ENCODE assay signal across 19 cellular contexts in genomic region chr6:14119764-14120163, GRCh38. TPM values are rescaled to one million over a fixed set of nuclear protein-coding genes. Genes with fewer than 3 reads are reported as not detected.
DNase-seq lines count a peak whose midpoint lies in the region; ATAC-seq and TF ChIP-seq lines count a peak whose summit lies in the region.
"Had no signal": no experiment of that assay in that cellular context is flagged by ENCODE, and none has a peak within 500 bp of the region (broad histone marks: within the 10 kb centered on the region; RNA-seq: fewer than 3 reads in every experiment).

No MANE protein-coding gene starts in this region.

- H3K4me1 Mint-ChIP-seq in activated CD4-positive, alpha-beta T cell treated with anti-CD3 and anti-CD28 coated beads, Interleukin-2, amount 10 ng/mL, durations not matched to agents 24 days and 14 days, result peaks cover 53% of the 10 kb centered on the region
- H3K4me1 Mint-ChIP-seq in activated CD4-positive, alpha-beta T cell treated with anti-CD3 and anti-CD28 coated beads, Interleukin-2, amount 10 ng/mL, durations not matched to agents 7 days and 5 days, result peaks cover 38% of the 10 kb centered on the region
- H3K4me1 Mint-ChIP-seq in activated naive CD8-positive, alpha-beta T cell treated with anti-CD3 and anti-CD28 coated beads for 36 hours, result peaks cover 40% of the 10 kb centered on the region
- peaks cover 50% of the 10 kb centered on the region for H3K4me1 Mint-ChIP-seq in stimulated activated effector memory CD8-positive, alpha-beta T cell treated with anti-CD3 and anti-CD28 coated beads, Interleukin-12 subunit alpha, Interleukin-12 subunit beta, amount 100 ng/mL, for 72 hours
- peaks cover 26 to 37% of the 10 kb centered on the region in 2 donors for H3K4me1 Mint-ChIP-seq in effector memory CD8-positive, alpha-beta T cell (ENCODE audit: low read depth in 2 of 2)

- ATAC-seq in GM18505 (IDR thresholded peaks at IDR 0.05; ENCODE audit: unreplicated experiment) (no peak), HG02678 (IDR thresholded peaks at IDR 0.05; ENCODE audit: unreplicated experiment) (no peak), HG03139 (IDR thresholded peaks at IDR 0.05; ENCODE audit: unreplicated experiment) (no peak)
- ATAC-seq in stimulated activated effector memory CD8-positive, alpha-beta T cell treated with anti-CD3 and anti-CD28 coated beads, Interleukin-12 subunit alpha, Interleukin-12 subunit beta, amount 100 ng/mL, for 72 hours, result no peak
- no peak for ATAC-seq in effector memory CD8-positive, alpha-beta T cell (replicated peaks)
- ATAC-seq: left lung had no signal

- CTCF ChIA-PET in activated CD4-positive, alpha-beta T cell treated with anti-CD3 and anti-CD28 coated beads, Interleukin-2, amount 10 ng/mL, durations not matched to agents 7 days and 5 days (lab: Charles Lee), result interaction anchor here (0.5 to 2.0 kb wide), 3 partner anchors 9 to 325 kb away, joined by 3 to 6 read pairs (median 4); no protein-coding TSS in a partner anchor

- intact Hi-C loops in activated CD4-positive, alpha-beta T cell treated with anti-CD3 and anti-CD28 coated beads, Interleukin-2, amount 10 ng/mL, durations not matched to agents 24 days and 14 days (cut with micrococcal nuclease), result loop anchor here (2.0 to 10.0 kb wide), 2 partner anchors 1129 to 1505 kb away; no protein-coding TSS in a partner anchor

- H3K27me3 Mint-ChIP-seq in activated CD4-positive, alpha-beta T cell treated with anti-CD3 and anti-CD28 coated beads, Interleukin-2, amount 10 ng/mL, durations not matched to agents 24 days and 14 days, result peaks cover 1% of the 10 kb centered on the region
- H3K27me3 Mint-ChIP-seq in activated CD4-positive, alpha-beta T cell treated with anti-CD3 and anti-CD28 coated beads, Interleukin-2, amount 10 ng/mL, durations not matched to agents 7 days and 5 days, result peaks cover 15% of the 10 kb centered on the region
- H3K27me3 Mint-ChIP-seq in activated naive CD8-positive, alpha-beta T cell treated with anti-CD3 and anti-CD28 coated beads for 36 hours, result no peaks in the 10 kb centered on the region
- H3K27me3 Mint-ChIP-seq in effector memory CD8-positive, alpha-beta T cell, result no peaks in the 10 kb centered on the region

- POLR2A ChIA-PET in activated CD4-positive, alpha-beta T cell treated with anti-CD3 and anti-CD28 coated beads, Interleukin-2, amount 10 ng/mL, durations not matched to agents 7 days and 5 days (lab: Charles Lee), result no interaction called here

- peaks cover 57% of the 10 kb centered on the region for H3K36me3 Mint-ChIP-seq in activated CD4-positive, alpha-beta T cell treated with anti-CD3 and anti-CD28 coated beads, Interleukin-2, amount 10 ng/mL, durations not matched to agents 24 days and 14 days (ENCODE audit: low read depth)
- peaks cover 21% of the 10 kb centered on the region for H3K36me3 Mint-ChIP-seq in activated CD4-positive, alpha-beta T cell treated with anti-CD3 and anti-CD28 coated beads, Interleukin-2, amount 10 ng/mL, durations not matched to agents 7 days and 5 days (ENCODE audit: low read depth)
- peaks cover 60% of the 10 kb centered on the region for H3K36me3 Mint-ChIP-seq in activated naive CD8-positive, alpha-beta T cell treated with anti-CD3 and anti-CD28 coated beads for 36 hours
- H3K36me3 Mint-ChIP-seq in stimulated activated effector memory CD8-positive, alpha-beta T cell treated with anti-CD3 and anti-CD28 coated beads, Interleukin-12 subunit alpha, Interleukin-12 subunit beta, amount 100 ng/mL, for 72 hours, result peaks cover 72% of the 10 kb centered on the region
- H3K36me3 Mint-ChIP-seq in effector memory CD8-positive, alpha-beta T cell (ENCODE audit: insufficient read depth), result peaks cover 47% of the 10 kb centered on the region

- no peak overlapping the region for H3K27ac Mint-ChIP-seq in activated CD4-positive, alpha-beta T cell treated with anti-CD3 and anti-CD28 coated beads, Interleukin-2, amount 10 ng/mL, durations not matched to agents 24 days and 14 days
- H3K27ac Mint-ChIP-seq in activated CD4-positive, alpha-beta T cell treated with anti-CD3 and anti-CD28 coated beads, Interleukin-2, amount 10 ng/mL, durations not matched to agents 7 days and 5 days, result no peak overlapping the region
- H3K27ac Mint-ChIP-seq in activated naive CD8-positive, alpha-beta T cell treated with anti-CD3 and anti-CD28 coated beads for 36 hours, result no peak overlapping the region
- H3K27ac Mint-ChIP-seq in stimulated activated effector memory CD8-positive, alpha-beta T cell treated with anti-CD3 and anti-CD28 coated beads, Interleukin-12 subunit alpha, Interleukin-12 subunit beta, amount 100 ng/mL, for 72 hours, result no peak overlapping the region
- peak overlapping the region in 1 of 2 donors; percentile 79 for H3K27ac Mint-ChIP-seq in effector memory CD8-positive, alpha-beta T cell

- H3K4me3 Mint-ChIP-seq in activated CD4-positive, alpha-beta T cell treated with anti-CD3 and anti-CD28 coated beads, Interleukin-2, amount 10 ng/mL, durations not matched to agents 24 days and 14 days, result peak overlapping the region; percentile 89
- no peak overlapping the region for H3K4me3 Mint-ChIP-seq in activated CD4-positive, alpha-beta T cell treated with anti-CD3 and anti-CD28 coated beads, Interleukin-2, amount 10 ng/mL, durations not matched to agents 7 days and 5 days
- H3K4me3 Mint-ChIP-seq in activated naive CD8-positive, alpha-beta T cell treated with anti-CD3 and anti-CD28 coated beads for 36 hours, result peak overlapping the region; percentile 95
- H3K4me3 Mint-ChIP-seq in stimulated activated effector memory CD8-positive, alpha-beta T cell treated with anti-CD3 and anti-CD28 coated beads, Interleukin-12 subunit alpha, Interleukin-12 subunit beta, amount 100 ng/mL, for 72 hours, result peak overlapping the region; percentile 98
- no peak overlapping the region for H3K4me3 Mint-ChIP-seq in effector memory CD8-positive, alpha-beta T cell

- peaks cover 4% of the 10 kb centered on the region for H3K9me3 Mint-ChIP-seq in activated CD4-positive, alpha-beta T cell treated with anti-CD3 and anti-CD28 coated beads, Interleukin-2, amount 10 ng/mL, durations not matched to agents 24 days and 14 days
- no peaks in the 10 kb centered on the region for H3K9me3 Mint-ChIP-seq in activated CD4-positive, alpha-beta T cell treated with anti-CD3 and anti-CD28 coated beads, Interleukin-2, amount 10 ng/mL, durations not matched to agents 7 days and 5 days
- no peaks in the 10 kb centered on the region for H3K9me3 Mint-ChIP-seq in activated naive CD8-positive, alpha-beta T cell treated with anti-CD3 and anti-CD28 coated beads for 36 hours
- no peaks in the 10 kb centered on the region for H3K9me3 Mint-ChIP-seq in stimulated activated effector memory CD8-positive, alpha-beta T cell treated with anti-CD3 and anti-CD28 coated beads, Interleukin-12 subunit alpha, Interleukin-12 subunit beta, amount 100 ng/mL, for 72 hours
- H3K9me3 Mint-ChIP-seq in effector memory CD8-positive, alpha-beta T cell, result no peaks in the 10 kb centered on the region

- no peak for DNase-seq in activated CD4-positive, alpha-beta T cell treated with anti-CD3 and anti-CD28 coated beads, Interleukin-2, amount 10 ng/mL, durations not matched to agents 24 days and 14 days
- no peak for DNase-seq in activated CD4-positive, alpha-beta T cell treated with anti-CD3 and anti-CD28 coated beads, Interleukin-2, amount 10 ng/mL, durations not matched to agents 7 days and 5 days
- DNase-seq in activated naive CD8-positive, alpha-beta T cell treated with anti-CD3 and anti-CD28 coated beads for 36 hours, result no peak
- no peak for DNase-seq in stimulated activated effector memory CD8-positive, alpha-beta T cell treated with anti-CD3 and anti-CD28 coated beads, Interleukin-12 subunit alpha, Interleukin-12 subunit beta, amount 100 ng/mL, for 72 hours (ENCODE audit: low spot score in 2 of 2)
- DNase-seq in effector memory CD8-positive, alpha-beta T cell, result no peak
- DNase-seq: 8988T; activated CD4-positive, alpha-beta T cell treated with anti-CD3 and anti-CD28 coated beads for 1 hour; amniotic stem cell; central memory CD4-positive, alpha-beta T cell; effector memory CD4-positive, alpha-beta T cell; left lung; NCI-H187 treated with DMSO at 0.1 percent for 48 hours; NCI-H446; Right ventricle myocardium superior; small intestine; upper lobe of left lung had no signal

- peak; percentile 42 for TF ChIP-seq POLR2A in GM18505 (IDR thresholded peaks at IDR 0.05; ENCODE audit: borderline replicate concordance, extremely low read depth, insufficient read depth, insufficient read length)

RNA-seq across cellular contexts. Expression of gene CD83, which starts 2.2 kb away (rescaled TPM):
- total RNA-seq in activated CD4-positive, alpha-beta T cell treated with anti-CD3 and anti-CD28 coated beads, Interleukin-2, amount 10 ng/mL, durations not matched to agents 24 days and 14 days, result 80.2 and 84.8 TPM in 2 replicates
- 10 to 100 TPM in 1 of 2 experiments, 1 to 10 TPM in 1; 8.7 to 10.3 TPM for total RNA-seq in activated CD4-positive, alpha-beta T cell treated with anti-CD3 and anti-CD28 coated beads, Interleukin-2, amount 10 ng/mL, durations not matched to agents 7 days and 5 days
- 10 to 100 TPM; 45.0 to 46.9 TPM for total RNA-seq in activated naive CD8-positive, alpha-beta T cell treated with anti-CD3 and anti-CD28 coated beads for 36 hours

Comparison
In these comparisons a context has a peak if more than half of its experiments do, and no peak if none do; other contexts are left out.
1. H3K4me3 Mint-ChIP-seq: peak in activated CD4-positive, alpha-beta T cell treated with anti-CD3 and anti-CD28 coated beads, Interleukin-2, amount 10 ng/mL, durations not matched to agents 24 days and 14 days (single experiment), activated naive CD8-positive, alpha-beta T cell treated with anti-CD3 and anti-CD28 coated beads for 36 hours (single experiment) and stimulated activated effector memory CD8-positive, alpha-beta T cell treated with anti-CD3 and anti-CD28 coated beads, Interleukin-12 subunit alpha, Interleukin-12 subunit beta, amount 100 ng/mL, for 72 hours (single experiment); none in activated CD4-positive, alpha-beta T cell treated with anti-CD3 and anti-CD28 coated beads, Interleukin-2, amount 10 ng/mL, durations not matched to agents 7 days and 5 days (single experiment) and effector memory CD8-positive, alpha-beta T cell (0 of 2).